1 cellular context compared by ENCODE assay signal in genomic region chr3:149815728-149816127, GRCh38.
TF ChIP-seq lines count a peak whose summit lies in the region.

No MANE protein-coding gene starts in this region.

TF ChIP-seq in GM23338, 12 proteins besides CTCF, POLR2A, EP300 and RAD21 (continued from another document):
- TF ChIP-seq, protein P1, sequence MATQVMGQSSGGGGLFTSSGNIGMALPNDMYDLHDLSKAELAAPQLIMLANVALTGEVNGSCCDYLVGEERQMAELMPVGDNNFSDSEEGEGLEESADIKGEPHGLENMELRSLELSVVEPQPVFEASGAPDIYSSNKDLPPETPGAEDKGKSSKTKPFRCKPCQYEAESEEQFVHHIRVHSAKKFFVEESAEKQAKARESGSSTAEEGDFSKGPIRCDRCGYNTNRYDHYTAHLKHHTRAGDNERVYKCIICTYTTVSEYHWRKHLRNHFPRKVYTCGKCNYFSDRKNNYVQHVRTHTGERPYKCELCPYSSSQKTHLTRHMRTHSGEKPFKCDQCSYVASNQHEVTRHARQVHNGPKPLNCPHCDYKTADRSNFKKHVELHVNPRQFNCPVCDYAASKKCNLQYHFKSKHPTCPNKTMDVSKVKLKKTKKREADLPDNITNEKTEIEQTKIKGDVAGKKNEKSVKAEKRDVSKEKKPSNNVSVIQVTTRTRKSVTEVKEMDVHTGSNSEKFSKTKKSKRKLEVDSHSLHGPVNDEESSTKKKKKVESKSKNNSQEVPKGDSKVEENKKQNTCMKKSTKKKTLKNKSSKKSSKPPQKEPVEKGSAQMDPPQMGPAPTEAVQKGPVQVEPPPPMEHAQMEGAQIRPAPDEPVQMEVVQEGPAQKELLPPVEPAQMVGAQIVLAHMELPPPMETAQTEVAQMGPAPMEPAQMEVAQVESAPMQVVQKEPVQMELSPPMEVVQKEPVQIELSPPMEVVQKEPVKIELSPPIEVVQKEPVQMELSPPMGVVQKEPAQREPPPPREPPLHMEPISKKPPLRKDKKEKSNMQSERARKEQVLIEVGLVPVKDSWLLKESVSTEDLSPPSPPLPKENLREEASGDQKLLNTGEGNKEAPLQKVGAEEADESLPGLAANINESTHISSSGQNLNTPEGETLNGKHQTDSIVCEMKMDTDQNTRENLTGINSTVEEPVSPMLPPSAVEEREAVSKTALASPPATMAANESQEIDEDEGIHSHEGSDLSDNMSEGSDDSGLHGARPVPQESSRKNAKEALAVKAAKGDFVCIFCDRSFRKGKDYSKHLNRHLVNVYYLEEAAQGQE (IDR thresholded peaks at IDR 0.05; ENCODE audit: unreplicated experiment), result no peak
- TF ChIP-seq, protein P2, sequence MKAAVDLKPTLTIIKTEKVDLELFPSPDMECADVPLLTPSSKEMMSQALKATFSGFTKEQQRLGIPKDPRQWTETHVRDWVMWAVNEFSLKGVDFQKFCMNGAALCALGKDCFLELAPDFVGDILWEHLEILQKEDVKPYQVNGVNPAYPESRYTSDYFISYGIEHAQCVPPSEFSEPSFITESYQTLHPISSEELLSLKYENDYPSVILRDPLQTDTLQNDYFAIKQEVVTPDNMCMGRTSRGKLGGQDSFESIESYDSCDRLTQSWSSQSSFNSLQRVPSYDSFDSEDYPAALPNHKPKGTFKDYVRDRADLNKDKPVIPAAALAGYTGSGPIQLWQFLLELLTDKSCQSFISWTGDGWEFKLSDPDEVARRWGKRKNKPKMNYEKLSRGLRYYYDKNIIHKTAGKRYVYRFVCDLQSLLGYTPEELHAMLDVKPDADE (IDR thresholded peaks at IDR 0.05), result no peak
- no peak for TF ChIP-seq POLR2AphosphoS5 (IDR thresholded peaks at IDR 0.05; ENCODE audit: low read depth)
- TF ChIP-seq NANOG (IDR thresholded peaks at IDR 0.05; ENCODE audit: borderline replicate concordance), result no peak
- no peak for TF ChIP-seq CREB1 (CRISPR knock-in tag; IDR thresholded peaks at IDR 0.05; ENCODE audit: low read depth)
- TF ChIP-seq EZH2phosphoT487 (IDR thresholded peaks at IDR 0.05; ENCODE audit: unreplicated experiment), result no peak
- TF ChIP-seq, protein P3, sequence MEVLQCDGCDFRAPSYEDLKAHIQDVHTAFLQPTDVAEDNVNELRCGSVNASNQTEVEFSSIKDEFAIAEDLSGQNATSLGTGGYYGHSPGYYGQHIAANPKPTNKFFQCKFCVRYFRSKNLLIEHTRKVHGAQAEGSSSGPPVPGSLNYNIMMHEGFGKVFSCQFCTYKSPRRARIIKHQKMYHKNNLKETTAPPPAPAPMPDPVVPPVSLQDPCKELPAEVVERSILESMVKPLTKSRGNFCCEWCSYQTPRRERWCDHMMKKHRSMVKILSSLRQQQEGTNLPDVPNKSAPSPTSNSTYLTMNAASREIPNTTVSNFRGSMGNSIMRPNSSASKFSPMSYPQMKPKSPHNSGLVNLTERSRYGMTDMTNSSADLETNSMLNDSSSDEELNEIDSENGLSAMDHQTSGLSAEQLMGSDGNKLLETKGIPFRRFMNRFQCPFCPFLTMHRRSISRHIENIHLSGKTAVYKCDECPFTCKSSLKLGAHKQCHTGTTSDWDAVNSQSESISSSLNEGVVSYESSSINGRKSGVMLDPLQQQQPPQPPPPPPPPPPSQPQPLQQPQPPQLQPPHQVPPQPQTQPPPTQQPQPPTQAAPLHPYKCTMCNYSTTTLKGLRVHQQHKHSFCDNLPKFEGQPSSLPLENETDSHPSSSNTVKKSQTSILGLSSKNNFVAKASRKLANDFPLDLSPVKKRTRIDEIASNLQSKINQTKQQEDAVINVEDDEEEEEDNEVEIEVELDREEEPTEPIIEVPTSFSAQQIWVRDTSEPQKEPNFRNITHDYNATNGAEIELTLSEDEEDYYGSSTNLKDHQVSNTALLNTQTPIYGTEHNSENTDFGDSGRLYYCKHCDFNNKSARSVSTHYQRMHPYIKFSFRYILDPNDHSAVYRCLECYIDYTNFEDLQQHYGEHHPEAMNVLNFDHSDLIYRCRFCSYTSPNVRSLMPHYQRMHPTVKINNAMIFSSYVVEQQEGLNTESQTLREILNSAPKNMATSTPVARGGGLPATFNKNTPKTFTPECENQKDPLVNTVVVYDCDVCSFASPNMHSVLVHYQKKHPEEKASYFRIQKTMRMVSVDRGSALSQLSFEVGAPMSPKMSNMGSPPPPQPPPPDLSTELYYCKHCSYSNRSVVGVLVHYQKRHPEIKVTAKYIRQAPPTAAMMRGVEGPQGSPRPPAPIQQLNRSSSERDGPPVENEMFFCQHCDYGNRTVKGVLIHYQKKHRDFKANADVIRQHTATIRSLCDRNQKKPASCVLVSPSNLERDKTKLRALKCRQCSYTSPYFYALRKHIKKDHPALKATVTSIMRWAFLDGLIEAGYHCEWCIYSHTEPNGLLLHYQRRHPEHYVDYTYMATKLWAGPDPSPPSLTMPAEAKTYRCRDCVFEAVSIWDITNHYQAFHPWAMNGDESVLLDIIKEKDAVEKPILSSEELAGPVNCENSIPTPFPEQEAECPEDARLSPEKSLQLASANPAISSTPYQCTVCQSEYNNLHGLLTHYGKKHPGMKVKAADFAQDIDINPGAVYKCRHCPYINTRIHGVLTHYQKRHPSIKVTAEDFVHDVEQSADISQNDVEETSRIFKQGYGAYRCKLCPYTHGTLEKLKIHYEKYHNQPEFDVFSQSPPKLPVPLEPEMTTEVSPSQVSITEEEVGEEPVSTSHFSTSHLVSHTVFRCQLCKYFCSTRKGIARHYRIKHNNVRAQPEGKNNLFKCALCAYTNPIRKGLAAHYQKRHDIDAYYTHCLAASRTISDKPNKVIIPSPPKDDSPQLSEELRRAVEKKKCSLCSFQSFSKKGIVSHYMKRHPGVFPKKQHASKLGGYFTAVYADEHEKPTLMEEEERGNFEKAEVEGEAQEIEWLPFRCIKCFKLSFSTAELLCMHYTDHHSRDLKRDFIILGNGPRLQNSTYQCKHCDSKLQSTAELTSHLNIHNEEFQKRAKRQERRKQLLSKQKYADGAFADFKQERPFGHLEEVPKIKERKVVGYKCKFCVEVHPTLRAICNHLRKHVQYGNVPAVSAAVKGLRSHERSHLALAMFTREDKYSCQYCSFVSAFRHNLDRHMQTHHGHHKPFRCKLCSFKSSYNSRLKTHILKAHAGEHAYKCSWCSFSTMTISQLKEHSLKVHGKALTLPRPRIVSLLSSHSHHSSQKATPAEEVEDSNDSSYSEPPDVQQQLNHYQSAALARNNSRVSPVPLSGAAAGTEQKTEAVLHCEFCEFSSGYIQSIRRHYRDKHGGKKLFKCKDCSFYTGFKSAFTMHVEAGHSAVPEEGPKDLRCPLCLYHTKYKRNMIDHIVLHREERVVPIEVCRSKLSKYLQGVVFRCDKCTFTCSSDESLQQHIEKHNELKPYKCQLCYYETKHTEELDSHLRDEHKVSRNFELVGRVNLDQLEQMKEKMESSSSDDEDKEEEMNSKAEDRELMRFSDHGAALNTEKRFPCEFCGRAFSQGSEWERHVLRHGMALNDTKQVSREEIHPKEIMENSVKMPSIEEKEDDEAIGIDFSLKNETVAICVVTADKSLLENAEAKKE (CRISPR knock-in tag; IDR thresholded peaks at IDR 0.05), result no peak
- no peak for TF ChIP-seq STAT1 (IDR thresholded peaks at IDR 0.05; ENCODE audit: unreplicated experiment)
- TF ChIP-seq ZNF114 (CRISPR knock-in tag; IDR thresholded peaks at IDR 0.05), result no peak
